1 cellular context compared by ENCODE assay signal in the genomic region with DNA sequence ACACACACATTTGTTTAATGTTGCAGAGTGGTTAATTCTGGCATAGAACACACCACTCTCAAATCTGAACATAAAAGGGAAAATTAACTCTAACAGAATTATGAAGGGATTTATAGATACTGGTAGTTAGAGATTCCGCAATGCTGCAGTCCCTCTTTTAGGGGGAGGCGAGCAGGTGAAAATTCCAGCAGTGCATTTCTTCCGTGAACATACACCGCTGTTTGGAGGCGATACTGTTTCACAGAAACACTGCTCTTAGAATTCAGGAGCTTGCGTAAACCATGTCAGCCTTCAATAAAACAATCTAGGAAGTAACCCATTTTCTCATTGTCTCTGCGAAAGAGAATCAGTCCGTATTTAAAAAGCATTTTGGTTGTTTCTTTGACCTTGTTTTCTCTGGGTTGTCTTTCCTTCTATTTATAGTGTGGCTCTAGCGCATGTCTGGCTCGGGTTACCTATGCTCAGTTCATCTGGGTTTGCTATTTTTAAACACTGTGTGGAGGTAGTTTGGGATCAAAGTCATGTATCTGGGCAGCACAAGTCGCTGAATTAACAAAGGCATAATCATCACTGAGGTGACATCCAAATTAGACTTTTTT.
TF ChIP-seq lines count a peak whose summit lies in the region.

No MANE protein-coding gene starts in this region.

TF ChIP-seq in IMR-90, 13 proteins besides CTCF, POLR2A, EP300 and RAD21 (continued from another document):
- no peak for TF ChIP-seq ELK1 (IDR thresholded peaks at IDR 0.05; ENCODE audit: borderline replicate concordance, low read depth, low read length)
- no peak for TF ChIP-seq CHD1 (IDR thresholded peaks at IDR 0.05; ENCODE audit: low read depth, low read length)
- TF ChIP-seq RCOR1 (IDR thresholded peaks at IDR 0.05; ENCODE audit: insufficient replicate concordance, low read length): no peak
- TF ChIP-seq BHLHE40 (IDR thresholded peaks at IDR 0.05; ENCODE audit: low read depth, low read length): no peak
- no peak for TF ChIP-seq FOS (IDR thresholded peaks at IDR 0.05; ENCODE audit: low read depth, low read length)
- no peak for TF ChIP-seq RFX5 (IDR thresholded peaks at IDR 0.05; ENCODE audit: low read depth, low read length)
- TF ChIP-seq, protein P1, sequence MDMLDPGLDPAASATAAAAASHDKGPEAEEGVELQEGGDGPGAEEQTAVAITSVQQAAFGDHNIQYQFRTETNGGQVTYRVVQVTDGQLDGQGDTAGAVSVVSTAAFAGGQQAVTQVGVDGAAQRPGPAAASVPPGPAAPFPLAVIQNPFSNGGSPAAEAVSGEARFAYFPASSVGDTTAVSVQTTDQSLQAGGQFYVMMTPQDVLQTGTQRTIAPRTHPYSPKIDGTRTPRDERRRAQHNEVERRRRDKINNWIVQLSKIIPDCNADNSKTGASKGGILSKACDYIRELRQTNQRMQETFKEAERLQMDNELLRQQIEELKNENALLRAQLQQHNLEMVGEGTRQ (IDR thresholded peaks at IDR 0.05; ENCODE audit: low read depth, low read length): no peak
- TF ChIP-seq MXI1 (IDR thresholded peaks at IDR 0.05; ENCODE audit: borderline replicate concordance, low read depth, low read length): no peak
- TF ChIP-seq MAZ (IDR thresholded peaks at IDR 0.05; ENCODE audit: borderline replicate concordance, low read depth, low read length): no peak
- no peak for TF ChIP-seq NFE2L2 (IDR thresholded peaks at IDR 0.05; ENCODE audit: low read depth, low read length)
- TF ChIP-seq MAFK (IDR thresholded peaks at IDR 0.05; ENCODE audit: low read depth, low read length): no peak
